In genomic region chr7:37921340-37921805, GRCh38 we compare ENCODE assay signal across 8 cellular contexts. TPM values are rescaled to one million over a fixed set of nuclear protein-coding genes. Genes with fewer than 3 reads are reported as not detected.
DNase-seq lines count a peak whose midpoint lies in the region; ATAC-seq and TF ChIP-seq lines count a peak whose summit lies in the region.

No MANE protein-coding gene starts in this region.

- no peaks in the 10 kb centered on the region for H4K20me1 ChIP-seq in GM23338 (replicated peaks; ENCODE audit: insufficient read depth)

- H3K27me3 Mint-ChIP-seq in GM23338 (ENCODE audit: insufficient read depth, low read depth, poor library complexity) = peaks cover 27% of the 10 kb centered on the region

- H3K79me2 ChIP-seq in GM23338 (replicated peaks; ENCODE audit: insufficient read depth) = 0 out of 2 replicates have a peak, but pooled peaks cover 3% of the 10 kb centered on the region

- ATAC-seq in GM23338 = peak; percentile 64
- ATAC-seq in left cardiac atrium = peak; percentile 57 to 66

- peak overlapping the region; percentile 97 for H2AFZ ChIP-seq in GM23338

- peak overlapping the region; percentile 56; the same call in 1 of the 2 replicates for H3K27ac Mint-ChIP-seq in GM23338

- H3K4me3 Mint-ChIP-seq in GM23338 = peak overlapping the region; percentile 85

- H3F3A ChIP-seq in GM23338 (replicated peaks; ENCODE audit: low read depth) = no peaks in the 10 kb centered on the region

- TF ChIP-seq POLR2A in prostate gland (IDR thresholded peaks at IDR 0.05) = no peak

- H3K9me2 ChIP-seq in GM23338 (ENCODE audit: insufficient read depth) = 0 out of 2 replicates have a peak, but pooled peaks cover 5% of the 10 kb centered on the region

- H3K36me3 ChIP-seq in GM23338 (ENCODE audit: insufficient read depth) = no peaks in the 10 kb centered on the region
- no peaks in the 10 kb centered on the region for H3K36me3 ChIP-seq in prostate gland

- H3K27ac ChIP-seq in GM23338 (ENCODE audit: low read depth) (no peak overlapping the region), prostate gland (peak overlapping the region; percentile 85 to 88)

- no peaks in the 10 kb centered on the region; the same call in 2 of the 3 replicates for H3K36me3 Mint-ChIP-seq in GM23338 (ENCODE audit: low read depth)

- TF ChIP-seq CTCF in GM23338 (conservative IDR thresholded peaks at IDR 0.05; ENCODE audit: low read depth in 2 of 2) (peak; percentile 20 to 47; a peak in 3 of 4 replicates), prostate gland (IDR thresholded peaks at IDR 0.05) (no peak)

- peak overlapping the region; percentile 93 for H3K4me2 ChIP-seq in GM23338

- H3K4me1 ChIP-seq in GM23338 (ENCODE audit: insufficient read depth) = peaks cover 6% of the 10 kb centered on the region; the same call in 1 of the 2 replicates
- H3K4me1 ChIP-seq in prostate gland (replicated peaks) = peaks cover 5% of the 10 kb centered on the region

- peak overlapping the region; percentile 85 for H3K4me3 ChIP-seq in GM23338
- peak overlapping the region; percentile 64 for H3K4me3 ChIP-seq in prostate gland

- DNase-seq in NCI-H82 (lab: John Stamatoyannopoulos, UW) (peak; percentile 73), NCI-H82 treated with DMSO at 0.1 percent for 48 hours (lab: John Stamatoyannopoulos, UW; ENCODE audit: unreplicated experiment) (no peak), GM23338 (ENCODE audit: low spot score) (peak; percentile 65), NCI-H1048 (lab: John Stamatoyannopoulos, UW) (peak; percentile 38), left cardiac atrium (peak; percentile 34), prostate gland (ENCODE audit: low spot score) (no peak), occipital lobe (lab: John Stamatoyannopoulos, UW) (no peak)
- peak; percentile 24 for DNase-seq in activated CD8-positive, alpha-beta memory T cell treated with anti-CD3 and anti-CD28 coated beads, Interleukin-2, amount 50 U/mL, for 4 hours

- WGBS in prostate gland = 3% methylated on average over 17 of the region's 17 CpGs

- intact Hi-C loops in left cardiac atrium (cut with DNase I) = no loop called here
- intact Hi-C loops in prostate gland (cut with DNase I) = no loop called here

- peaks cover 13% of the 10 kb centered on the region for H3K4me1 Mint-ChIP-seq in GM23338

- no peaks in the 10 kb centered on the region for H3K9me3 ChIP-seq in prostate gland

- H3K27me3 ChIP-seq in GM23338 (ENCODE audit: insufficient read depth) (peaks cover 47% of the 10 kb centered on the region), prostate gland (replicated peaks; ENCODE audit: insufficient read depth) (no peaks in the 10 kb centered on the region)

- H3K9me3 Mint-ChIP-seq in GM23338 = no peaks in the 10 kb centered on the region

TF ChIP-seq in GM23338, 12 proteins besides CTCF, POLR2A, EP300 and RAD21 (continues in another document):
- TF ChIP-seq ZNF462 (CRISPR knock-in tag; IDR thresholded peaks at IDR 0.05) (no peak), CREB1 (CRISPR knock-in tag; IDR thresholded peaks at IDR 0.05; ENCODE audit: low read depth) (no peak), REST (IDR thresholded peaks at IDR 0.05; ENCODE audit: unreplicated experiment) (no peak), JUNB (IDR thresholded peaks at IDR 0.05; ENCODE audit: unreplicated experiment) (no peak), NANOG (IDR thresholded peaks at IDR 0.05; ENCODE audit: borderline replicate concordance) (no peak), ZNF114 (CRISPR knock-in tag; IDR thresholded peaks at IDR 0.05) (no peak), POLR2AphosphoS5 (IDR thresholded peaks at IDR 0.05; ENCODE audit: low read depth) (no peak), EZH2phosphoT487 (IDR thresholded peaks at IDR 0.05; ENCODE audit: unreplicated experiment) (no peak), ZNF331 (CRISPR knock-in tag; IDR thresholded peaks at IDR 0.05; ENCODE audit: low read depth) (no peak)

RNA-seq across cellular contexts. Expression of gene EPDR1, which starts 0.9 kb away (rescaled TPM):
- 9.5 and 13.8 TPM in 2 replicates for total RNA-seq in GM23338 (2014; rRNA removed; shearing (Covaris generic))
- 3.6 and 4.4 TPM in 2 replicates for polyA plus RNA-seq in GM23338 (2016; fragmentation: Nextera tagmentation; extraction: Ambion mirVana)
- total RNA-seq in left cardiac atrium = 10 to 100 TPM; 19.2 to 24.2 TPM
- 10 to 100 TPM; 38.6 to 77.8 TPM for total RNA-seq in prostate gland
- 16.4 TPM for total RNA-seq in occipital lobe

RNA-seq across cellular contexts. Expression of gene SFRP4, which starts 4.8 kb away (rescaled TPM):
- not detected in 2 replicates for total RNA-seq in GM23338 (2014; rRNA removed; shearing (Covaris generic))
- polyA plus RNA-seq in GM23338 (2016; fragmentation: Nextera tagmentation; extraction: Ambion mirVana) = not detected in 2 replicates
- 1 to 10 TPM; 3.0 to 4.8 TPM for total RNA-seq in left cardiac atrium
- 10 to 100 TPM in 1 of 2 donors, 1 to 10 TPM in 1; 3.2 to 25.3 TPM for total RNA-seq in prostate gland
- total RNA-seq in occipital lobe = 1.1 TPM

Comparison
In these comparisons a context has a peak if more than half of its experiments do, and no peak if none do; other contexts are left out.
1. DNase-seq: peak in NCI-H82 (single experiment), GM23338 (single experiment), NCI-H1048 (single experiment), activated CD8-positive, alpha-beta memory T cell treated with anti-CD3 and anti-CD28 coated beads, Interleukin-2, amount 50 U/mL, for 4 hours (single experiment) and left cardiac atrium (single experiment); none in NCI-H82 treated with DMSO at 0.1 percent for 48 hours (single experiment), prostate gland (single experiment) and occipital lobe (single experiment).
2. CTCF ChIP-seq: peak in GM23338 (2 of 2); none in prostate gland (0 of 4).